ENCODE assay signal across 1 cellular context in genomic region chr7:75965617-75966016, GRCh38.
TF ChIP-seq lines count a peak whose summit lies in the region.

No MANE protein-coding gene starts in this region.

TF ChIP-seq in WTC11, 78 proteins besides CTCF, POLR2A, EP300 and RAD21 (continued from another document):
- no peak for TF ChIP-seq USF2 (CRISPR knock-in tag; IDR thresholded peaks at IDR 0.05)
TF ChIP-seq in WTC11: peak in this region for 0.
